Comparison of ENCODE assay signal across 10 cellular contexts in genomic region chr14:78530078-78530477, GRCh38.
A peak's percentile ranks its signal among the peaks of the same experiment; 100 is the strongest.
DNase-seq lines count a peak whose midpoint lies in the region; ATAC-seq, FAIRE-seq and TF ChIP-seq lines count a peak whose summit lies in the region.
"Had no signal": no experiment of that assay in that cellular context is flagged by ENCODE, and none has a peak within 500 bp of the region (broad histone marks: within the 10 kb centered on the region; RNA-seq: fewer than 3 reads in every experiment).

No MANE protein-coding gene starts in this region.

- intact Hi-C loops in spleen (cut with DNase I; ENCODE audit: low total_unique reads) = no loop called here

- no peak for ATAC-seq in stimulated activated effector memory CD8-positive, alpha-beta T cell treated with anti-CD3 and anti-CD28 coated beads, Interleukin-12 subunit alpha, Interleukin-12 subunit beta, amount 100 ng/mL, for 72 hours
- ATAC-seq: upper lobe of right lung had no signal

- DNase-seq in GM19239 (ENCODE audit: insufficient read length, low spot score) (peak; percentile 1), M059J (ENCODE audit: low read depth) (peak; percentile 3), astrocyte of the spinal cord (ENCODE audit: low read depth, low spot score) (peak; percentile 3), mucosa of gallbladder (ENCODE audit: low spot score) (peak; percentile 32), spleen (no peak), T-helper 9 cell (no peak)
- DNase-seq in stimulated activated effector memory CD8-positive, alpha-beta T cell treated with anti-CD3 and anti-CD28 coated beads, Interleukin-12 subunit alpha, Interleukin-12 subunit beta, amount 100 ng/mL, for 72 hours (ENCODE audit: low spot score in 2 of 2) = no peak
- DNase-seq: upper lobe of right lung had no signal

- no peak overlapping the region for H3K4me3 ChIP-seq in astrocyte of the spinal cord (ENCODE audit: low read depth, low read length)
- no peak overlapping the region for H3K4me3 ChIP-seq in spleen
- H3K4me3 ChIP-seq: upper lobe of right lung had no signal

- no peaks in the 10 kb centered on the region for H3K4me1 ChIP-seq in spleen
- H3K4me1 ChIP-seq: upper lobe of right lung had no signal

- no peaks in the 10 kb centered on the region for H3K4me1 Mint-ChIP-seq in stimulated activated effector memory CD8-positive, alpha-beta T cell treated with anti-CD3 and anti-CD28 coated beads, Interleukin-12 subunit alpha, Interleukin-12 subunit beta, amount 100 ng/mL, for 72 hours

- in situ Hi-C loops in astrocyte of the spinal cord (cut with HindIII; ENCODE audit: low sequenced_read_pairs) = no loop called here

- no peak for FAIRE-seq in GM19239 (lab: Jason Lieb, UNC)
- FAIRE-seq: endometrium had no signal

- no peak overlapping the region for H3K27ac ChIP-seq in spleen
- H3K27ac ChIP-seq: HL-60, upper lobe of right lung had no signal

- no peak overlapping the region for H3K27ac Mint-ChIP-seq in stimulated activated effector memory CD8-positive, alpha-beta T cell treated with anti-CD3 and anti-CD28 coated beads, Interleukin-12 subunit alpha, Interleukin-12 subunit beta, amount 100 ng/mL, for 72 hours

- no peaks in the 10 kb centered on the region for H3K36me3 ChIP-seq in spleen
- H3K36me3 ChIP-seq: upper lobe of right lung had no signal

- 13 to 24% (median 19%) methylated on average over 2 of the region's 2 CpGs for WGBS in spleen, 5 donors

- H3K27me3 ChIP-seq in spleen (replicated peaks in 1 of 7) = no peaks in the 10 kb centered on the region
- H3K27me3 ChIP-seq: upper lobe of right lung had no signal

- H3K36me3 Mint-ChIP-seq in stimulated activated effector memory CD8-positive, alpha-beta T cell treated with anti-CD3 and anti-CD28 coated beads, Interleukin-12 subunit alpha, Interleukin-12 subunit beta, amount 100 ng/mL, for 72 hours = no peaks in the 10 kb centered on the region

- H3K9me3 ChIP-seq in spleen = peaks cover 0 to 7% (median 0%) of the 10 kb centered on the region in 8 donors
- H3K9me3 ChIP-seq: upper lobe of right lung had no signal

- H3K4me3 Mint-ChIP-seq in stimulated activated effector memory CD8-positive, alpha-beta T cell treated with anti-CD3 and anti-CD28 coated beads, Interleukin-12 subunit alpha, Interleukin-12 subunit beta, amount 100 ng/mL, for 72 hours = no peak overlapping the region

- H3K9me3 Mint-ChIP-seq in stimulated activated effector memory CD8-positive, alpha-beta T cell treated with anti-CD3 and anti-CD28 coated beads, Interleukin-12 subunit alpha, Interleukin-12 subunit beta, amount 100 ng/mL, for 72 hours = peaks cover 15% of the 10 kb centered on the region

- TF ChIP-seq POLR2A in spleen (IDR thresholded peaks at IDR 0.05) = no peak

- TF ChIP-seq CTCF in astrocyte of the spinal cord (IDR thresholded peaks at IDR 0.05; ENCODE audit: low read depth, low read length) (no peak), spleen (IDR thresholded peaks at IDR 0.05 in 8 of 11, conservative IDR thresholded peaks at IDR 0.05 in 3 of 11) (no peak)

Comparison
In these comparisons a context has a peak if more than half of its experiments do, and no peak if none do; other contexts are left out.
1. DNase-seq: peak in GM19239 (single experiment), M059J (single experiment), astrocyte of the spinal cord (single experiment) and mucosa of gallbladder (single experiment); none in spleen (single experiment), stimulated activated effector memory CD8-positive, alpha-beta T cell treated with anti-CD3 and anti-CD28 coated beads, Interleukin-12 subunit alpha, Interleukin-12 subunit beta, amount 100 ng/mL, for 72 hours (0 of 2) and T-helper 9 cell (single experiment).